In the genomic region with DNA sequence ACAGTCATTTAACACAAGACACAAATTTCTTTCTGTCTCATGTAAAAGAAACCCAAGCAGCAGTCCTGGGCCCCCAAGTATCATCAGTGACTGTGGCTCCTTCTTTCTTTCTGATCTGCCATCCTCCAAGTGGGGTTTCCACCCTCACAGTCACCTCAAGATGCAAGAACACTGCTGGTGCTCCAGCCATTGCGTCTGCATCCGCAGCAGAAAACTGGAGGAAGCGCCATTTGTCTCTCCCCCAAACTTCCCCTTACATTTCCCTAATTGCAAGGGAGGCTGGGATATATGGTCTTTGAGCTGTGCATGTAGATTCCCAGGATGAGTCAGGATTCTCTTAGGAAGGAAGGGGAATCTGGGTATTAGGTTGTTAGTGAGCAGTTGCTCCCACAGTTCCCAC, we compare ENCODE assay signal across 27 cellular contexts.
DNase-seq lines count a peak whose midpoint lies in the region; ATAC-seq, FAIRE-seq and TF ChIP-seq lines count a peak whose summit lies in the region.
"Had no signal": no experiment of that assay in that cellular context is flagged by ENCODE, and none has a peak within 500 bp of the region (broad histone marks: within the 10 kb centered on the region; RNA-seq: fewer than 3 reads in every experiment).

No MANE protein-coding gene starts in this region.

- no peak overlapping the region for H3K9ac ChIP-seq in H1 (replicated peaks in 1 of 4; ENCODE audit: extremely low read depth in 1 of 4, low read depth in 3 of 4, low read length in 3 of 4)
- H3K9ac ChIP-seq: GM23248 had no signal

- H4K8ac ChIP-seq in H1 (ENCODE audit: extremely low read depth, insufficient read depth, low read length): no peak overlapping the region

- no peak overlapping the region for H2BK20ac ChIP-seq in H1 (ENCODE audit: low read length)

- H3K23ac ChIP-seq in H1 (ENCODE audit: insufficient read length): no peak overlapping the region

- no peak overlapping the region for H3K4me3 Mint-ChIP-seq in activated CD8-positive, alpha-beta T cell treated with anti-CD3 and anti-CD28 coated beads, Interleukin-2, amount 10 ng/mL, durations not matched to agents 7 days and 5 days
- H3K4me3 Mint-ChIP-seq in activated CD8-positive, alpha-beta T cell treated with anti-CD3 and anti-CD28 coated beads for 36 hours: no peak overlapping the region
- no peak overlapping the region for H3K4me3 Mint-ChIP-seq in CD8-positive, alpha-beta T cell
- H3K4me3 Mint-ChIP-seq in naive thymus-derived CD4-positive, alpha-beta T cell: no peak overlapping the region
- H3K4me3 Mint-ChIP-seq: B cell, H9 had no signal

- intact Hi-C loops in activated CD8-positive, alpha-beta T cell treated with anti-CD3 and anti-CD28 coated beads for 36 hours (cut with micrococcal nuclease): no loop called here
- intact Hi-C loops in CD8-positive, alpha-beta T cell (cut with DNase I, micrococcal nuclease): no loop called here
- intact Hi-C loops in naive thymus-derived CD4-positive, alpha-beta T cell (cut with micrococcal nuclease): no loop called here

- H3K56ac ChIP-seq in H1 (replicated peaks; ENCODE audit: insufficient read length, low read depth, low read length): no peak overlapping the region

- H2BK120ac ChIP-seq in H1 (replicated peaks; ENCODE audit: low read depth, low read length): no peak overlapping the region

- TF ChIP-seq RAD21 in H1 (IDR thresholded peaks at IDR 0.05 in 1 of 2, conservative IDR thresholded peaks at IDR 0.05 in 1 of 2; ENCODE audit: low read depth in 2 of 2, low read length in 2 of 2): no peak

- H3K9me3 ChIP-seq in CD8-positive, alpha-beta T cell (ENCODE audit: low read length): no peaks in the 10 kb centered on the region
- H3K9me3 ChIP-seq in H1 (ENCODE audit: insufficient read depth in 2 of 2, low read depth in 1 of 2, low read length in 1 of 2): no peaks in the 10 kb centered on the region
- H3K9me3 ChIP-seq in naive thymus-derived CD4-positive, alpha-beta T cell (ENCODE audit: control insufficient read depth in 2 of 3, low read length in 3 of 3): peaks cover 0 to 11% (median 0%) of the 10 kb centered on the region in 3 experiments

- DNase-seq in activated CD8-positive, alpha-beta T cell treated with anti-CD3 and anti-CD28 coated beads, Interleukin-2, amount 10 ng/mL, durations not matched to agents 7 days and 5 days: no peak
- no peak for DNase-seq in activated CD8-positive, alpha-beta T cell treated with anti-CD3 and anti-CD28 coated beads for 36 hours
- no peak for DNase-seq in CD8-positive, alpha-beta T cell
- DNase-seq in H1 (ENCODE audit: low read depth in 1 of 2, low spot score in 2 of 2): no peak
- DNase-seq in naive thymus-derived CD4-positive, alpha-beta T cell: no peak
- DNase-seq in stimulated activated CD4-positive, alpha-beta T cell treated with anti-CD3 and anti-CD28 coated beads, Interleukin-2, amount 100 ng/mL, for 48 hours: no peak
- DNase-seq: GM23248, H9, KBM-7, MV-4-11, NCI-H1105, NCI-H1436 treated with DMSO at 0.1 percent for 48 hours, NCI-H1930, NCI-H446, NCI-H524 treated with DMSO at 0.1 percent for 48 hours, NCI-H774, PC-9 had no signal

- H3K4me3 ChIP-seq in CD8-positive, alpha-beta T cell (ENCODE audit: low read depth, low read length): no peak overlapping the region
- no peak overlapping the region for H3K4me3 ChIP-seq in H1 (ENCODE audit: extremely low read depth in 1 of 4, insufficient read depth in 2 of 4, low read depth in 3 of 4, low read length in 4 of 4)
- H3K4me3 ChIP-seq in naive thymus-derived CD4-positive, alpha-beta T cell (ENCODE audit: low read length): no peak overlapping the region
- H3K4me3 ChIP-seq: GM23248, PC-9, SJCRH30 had no signal

- peaks cover 68% of the 10 kb centered on the region for H3K36me3 Mint-ChIP-seq in activated CD8-positive, alpha-beta T cell treated with anti-CD3 and anti-CD28 coated beads, Interleukin-2, amount 10 ng/mL, durations not matched to agents 7 days and 5 days (ENCODE audit: low read depth)
- peaks cover 45% of the 10 kb centered on the region for H3K36me3 Mint-ChIP-seq in activated CD8-positive, alpha-beta T cell treated with anti-CD3 and anti-CD28 coated beads for 36 hours (ENCODE audit: low read depth)
- H3K36me3 Mint-ChIP-seq in CD8-positive, alpha-beta T cell: peaks cover 57% of the 10 kb centered on the region
- peaks cover 15 to 58% (median 38%) of the 10 kb centered on the region in 5 donors for H3K36me3 Mint-ChIP-seq in naive thymus-derived CD4-positive, alpha-beta T cell

- FAIRE-seq in H1 (lab: Jason Lieb, UNC): no peak
- FAIRE-seq: GM18507 had no signal

- peaks cover 27% of the 10 kb centered on the region for H3K36me3 ChIP-seq in CD8-positive, alpha-beta T cell (ENCODE audit: insufficient read depth, low read length)
- no peaks in the 10 kb centered on the region for H3K36me3 ChIP-seq in H1 (ENCODE audit: control insufficient read depth in 2 of 4, insufficient read depth in 4 of 4, low read length in 3 of 4)
- peaks cover 0 to 72% (median 15%) of the 10 kb centered on the region in 3 experiments for H3K36me3 ChIP-seq in naive thymus-derived CD4-positive, alpha-beta T cell (ENCODE audit: control insufficient read depth in 2 of 3, insufficient read depth in 3 of 3, low read length in 3 of 3)
- H3K36me3 ChIP-seq: SJCRH30 had no signal

- H2BK12ac ChIP-seq in H1 (ENCODE audit: low read depth, low read length): no peak overlapping the region

- no peak for TF ChIP-seq EP300 in H1 (IDR thresholded peaks at IDR 0.05; ENCODE audit: borderline replicate concordance in 1 of 2, low read depth in 2 of 2, low read length in 2 of 2)

- H3K79me1 ChIP-seq in H1 (ENCODE audit: low read depth, low read length): no peaks in the 10 kb centered on the region; the same call in 1 of the 2 replicates

- no peak overlapping the region for H2BK5ac ChIP-seq in H1 (ENCODE audit: low read depth, low read length)

- WGBS in H1 (ENCODE audit: extremely low coverage in 1 of 2, insufficient coverage in 1 of 2, insufficient read length in 1 of 2, insufficient replicate concordance in 2 of 2, low coverage in 1 of 2, low lambda C conversion rate in 2 of 2, missing lambda C conversion rate in 1 of 2), 2 experiments: 92% methylated on average over 3 of the region's 3 CpGs; no CpG with 5 or more reads in 1 of the 2 experiments

- H3K27me3 ChIP-seq in CD8-positive, alpha-beta T cell (ENCODE audit: insufficient read depth, low read length): no peaks in the 10 kb centered on the region
- no peaks in the 10 kb centered on the region for H3K27me3 ChIP-seq in H1 (replicated peaks in 1 of 4; ENCODE audit: control insufficient read depth in 3 of 4, extremely low read depth in 1 of 4, insufficient read depth in 3 of 4, low read length in 3 of 4)
- no peaks in the 10 kb centered on the region for H3K27me3 ChIP-seq in naive thymus-derived CD4-positive, alpha-beta T cell (ENCODE audit: control insufficient read depth in 2 of 2, insufficient read depth in 2 of 2, low read length in 2 of 2)
- H3K27me3 ChIP-seq: SJCRH30 had no signal

- no peak overlapping the region for H2BK15ac ChIP-seq in H1 (ENCODE audit: low read length)

- H4K91ac ChIP-seq in H1 (replicated peaks; ENCODE audit: insufficient read length, low read length): no peak overlapping the region

- ATAC-seq in activated CD8-positive, alpha-beta T cell treated with anti-CD3 and anti-CD28 coated beads, Interleukin-2, amount 10 ng/mL, durations not matched to agents 7 days and 5 days: no peak
- no peak for ATAC-seq in activated CD8-positive, alpha-beta T cell treated with anti-CD3 and anti-CD28 coated beads for 36 hours
- no peak for ATAC-seq in CD8-positive, alpha-beta T cell
- no peak for ATAC-seq in naive thymus-derived CD4-positive, alpha-beta T cell
- ATAC-seq in HG03432 (IDR thresholded peaks at IDR 0.05; ENCODE audit: unreplicated experiment): no peak
- ATAC-seq: Right ventricle myocardium inferior, SK-N-SH treated with all-trans-retinoic acid at 6 μM for 48 hours had no signal

- peak overlapping the region; percentile 45 for H3K27ac Mint-ChIP-seq in activated CD8-positive, alpha-beta T cell treated with anti-CD3 and anti-CD28 coated beads, Interleukin-2, amount 10 ng/mL, durations not matched to agents 7 days and 5 days
- no peak overlapping the region for H3K27ac Mint-ChIP-seq in activated CD8-positive, alpha-beta T cell treated with anti-CD3 and anti-CD28 coated beads for 36 hours
- peak overlapping the region; percentile 45 for H3K27ac Mint-ChIP-seq in CD8-positive, alpha-beta T cell
- peak overlapping the region in 4 of 9 donors; percentile 9 to 79 (median 36) for H3K27ac Mint-ChIP-seq in naive thymus-derived CD4-positive, alpha-beta T cell
- H3K27ac Mint-ChIP-seq: B cell had no signal

- H3K4ac ChIP-seq in H1 (replicated peaks; ENCODE audit: insufficient read length, low read depth, low read length): no peak overlapping the region

- CTCF ChIA-PET in activated CD8-positive, alpha-beta T cell treated with anti-CD3 and anti-CD28 coated beads, Interleukin-2, amount 10 ng/mL, durations not matched to agents 7 days and 5 days (lab: Charles Lee): no interaction called here
- CTCF ChIA-PET in activated CD8-positive, alpha-beta T cell treated with anti-CD3 and anti-CD28 coated beads for 36 hours (lab: Charles Lee): no interaction called here
- CTCF ChIA-PET in CD8-positive, alpha-beta T cell (lab: Charles Lee): interaction anchor here (0.9 to 1.3 kb wide), 2 partner anchors 17 to 40 kb away, joined by 4 read pairs; no protein-coding TSS in a partner anchor
- CTCF ChIA-PET in H1 (lab: Charles Lee; ENCODE audit: partially characterized antibody): interaction anchor here (1.1 to 5.4 kb wide), 5 partner anchors 17 to 185 kb away, joined by 3 to 29 read pairs (median 4); no protein-coding TSS in a partner anchor
- CTCF ChIA-PET in naive thymus-derived CD4-positive, alpha-beta T cell (lab: Charles Lee): no interaction called here

- no peak for TF ChIP-seq CTCF in activated CD8-positive, alpha-beta T cell treated with anti-CD3 and anti-CD28 coated beads for 36 hours (IDR thresholded peaks at IDR 0.05)
- TF ChIP-seq CTCF in CD8-positive, alpha-beta T cell (IDR thresholded peaks at IDR 0.05): no peak
- TF ChIP-seq CTCF in VCaP (conservative IDR thresholded peaks at IDR 0.05): no peak
- TF ChIP-seq CTCF in H1 (IDR thresholded peaks at IDR 0.05; ENCODE audit: control extremely low read depth in 1 of 3, insufficient read depth in 1 of 3, low read depth in 1 of 3, low read length in 3 of 3): no peak

- no peaks in the 10 kb centered on the region for H3K27me3 Mint-ChIP-seq in activated CD8-positive, alpha-beta T cell treated with anti-CD3 and anti-CD28 coated beads, Interleukin-2, amount 10 ng/mL, durations not matched to agents 7 days and 5 days (ENCODE audit: low read depth)
- H3K27me3 Mint-ChIP-seq in activated CD8-positive, alpha-beta T cell treated with anti-CD3 and anti-CD28 coated beads for 36 hours: no peaks in the 10 kb centered on the region
- H3K27me3 Mint-ChIP-seq in CD8-positive, alpha-beta T cell (ENCODE audit: low read depth): no peaks in the 10 kb centered on the region
- H3K27me3 Mint-ChIP-seq in naive thymus-derived CD4-positive, alpha-beta T cell: no peaks in the 10 kb centered on the region
- H3K27me3 Mint-ChIP-seq: B cell had no signal

- H2AK5ac ChIP-seq in H1 (ENCODE audit: low read depth, low read length): no peak overlapping the region

- H3K14ac ChIP-seq in H1 (ENCODE audit: insufficient read length): no peak overlapping the region

- no peak overlapping the region for H4K5ac ChIP-seq in H1 (ENCODE audit: insufficient read length, low read depth, low read length)

- no peaks in the 10 kb centered on the region for H3K79me2 ChIP-seq in H1 (ENCODE audit: control insufficient read depth in 1 of 2, insufficient read depth in 2 of 2, low read length in 2 of 2)

- peaks cover 34% of the 10 kb centered on the region for H3K4me1 Mint-ChIP-seq in activated CD8-positive, alpha-beta T cell treated with anti-CD3 and anti-CD28 coated beads, Interleukin-2, amount 10 ng/mL, durations not matched to agents 7 days and 5 days (ENCODE audit: low read depth)
- peaks cover 16% of the 10 kb centered on the region for H3K4me1 Mint-ChIP-seq in activated CD8-positive, alpha-beta T cell treated with anti-CD3 and anti-CD28 coated beads for 36 hours (ENCODE audit: low read depth)
- peaks cover 14% of the 10 kb centered on the region for H3K4me1 Mint-ChIP-seq in CD8-positive, alpha-beta T cell (ENCODE audit: low read depth)
- peaks cover 0 to 39% (median 2%) of the 10 kb centered on the region in 7 donors for H3K4me1 Mint-ChIP-seq in naive thymus-derived CD4-positive, alpha-beta T cell
- H3K4me1 Mint-ChIP-seq: H9 had no signal

- H4K20me1 ChIP-seq in H1 (replicated peaks in 1 of 2; ENCODE audit: control insufficient read depth in 1 of 2, insufficient read depth in 2 of 2, low read length in 2 of 2): no peaks in the 10 kb centered on the region

- H3K4me2 ChIP-seq in H1 (ENCODE audit: insufficient read depth in 1 of 2, low read depth in 2 of 2, low read length in 2 of 2): no peak overlapping the region
- H3K4me2 ChIP-seq: PC-9 had no signal

- H3K4me1 ChIP-seq in CD8-positive, alpha-beta T cell (ENCODE audit: insufficient read depth, low read length): peaks cover 18% of the 10 kb centered on the region
- no peaks in the 10 kb centered on the region for H3K4me1 ChIP-seq in H1 (replicated peaks in 1 of 4; ENCODE audit: control insufficient read depth in 3 of 4, insufficient read depth in 4 of 4, low read length in 3 of 4)
- H3K4me1 ChIP-seq in naive thymus-derived CD4-positive, alpha-beta T cell (ENCODE audit: control insufficient read depth in 2 of 2, insufficient read depth in 2 of 2, low read length in 2 of 2): peaks cover 0 to 19% of the 10 kb centered on the region in 2 donors

- no peak overlapping the region for H3K18ac ChIP-seq in H1 (ENCODE audit: extremely low read depth, low read length)

- no peaks in the 10 kb centered on the region for H3K23me2 ChIP-seq in H1 (ENCODE audit: low read depth, low read length)

- no peak overlapping the region for H2AFZ ChIP-seq in H1 (ENCODE audit: low read length)
- H2AFZ ChIP-seq: GM23248, PC-9 had no signal

- TF ChIP-seq POLR2A in H1 (IDR thresholded peaks at IDR 0.05; ENCODE audit: control extremely low read depth in 1 of 2, low read depth in 2 of 2, low read length in 2 of 2): no peak

- no peaks in the 10 kb centered on the region for H3K9me3 Mint-ChIP-seq in activated CD8-positive, alpha-beta T cell treated with anti-CD3 and anti-CD28 coated beads, Interleukin-2, amount 10 ng/mL, durations not matched to agents 7 days and 5 days (ENCODE audit: insufficient read depth)
- H3K9me3 Mint-ChIP-seq in activated CD8-positive, alpha-beta T cell treated with anti-CD3 and anti-CD28 coated beads for 36 hours: peaks cover 1% of the 10 kb centered on the region
- H3K9me3 Mint-ChIP-seq in CD8-positive, alpha-beta T cell: no peaks in the 10 kb centered on the region
- H3K9me3 Mint-ChIP-seq in naive thymus-derived CD4-positive, alpha-beta T cell: peaks cover 0 to 8% (median 0%) of the 10 kb centered on the region in 11 donors

- POLR2A ChIA-PET in activated CD8-positive, alpha-beta T cell treated with anti-CD3 and anti-CD28 coated beads, Interleukin-2, amount 10 ng/mL, durations not matched to agents 7 days and 5 days (lab: Charles Lee): interaction anchor here (2.3 kb wide), 1 partner anchor 11 kb away, joined by 10 read pairs; no protein-coding TSS in a partner anchor
- POLR2A ChIA-PET in activated CD8-positive, alpha-beta T cell treated with anti-CD3 and anti-CD28 coated beads for 36 hours (lab: Charles Lee): interaction anchor here (1.3 kb wide), 1 partner anchor 11 kb away, joined by 5 read pairs; no protein-coding TSS in a partner anchor
- POLR2A ChIA-PET in CD8-positive, alpha-beta T cell (lab: Charles Lee): interaction anchor here (0.8 kb wide), 1 partner anchor 95 kb away, joined by 5 read pairs; no protein-coding TSS in a partner anchor
- POLR2A ChIA-PET in H1 (lab: Charles Lee; ENCODE audit: partially characterized antibody): interaction anchor here (0.9 kb wide), 1 partner anchor 33 kb away, joined by 3 read pairs; no protein-coding TSS in a partner anchor
- POLR2A ChIA-PET in naive thymus-derived CD4-positive, alpha-beta T cell (lab: Charles Lee): no interaction called here

- H3K27ac ChIP-seq in CD8-positive, alpha-beta T cell (ENCODE audit: low read depth, low read length): no peak overlapping the region
- H3K27ac ChIP-seq in VCaP (peak overlapping the region; percentile 78), H1 (ENCODE audit: low read depth, low read length) (no peak overlapping the region)
- no peak overlapping the region for H3K27ac ChIP-seq in naive thymus-derived CD4-positive, alpha-beta T cell (ENCODE audit: low read depth, low read length)
- H3K27ac ChIP-seq: 22Rv1, C4-2B, GM23248, HL-60, PC-9, SJCRH30 had no signal

Comparison
In these comparisons a context has a peak if more than half of its experiments do, and no peak if none do; other contexts are left out.
1. CTCF ChIA-PET loops: an anchor here in CD8-positive, alpha-beta T cell (0.9 to 1.3 kb wide) and H1 (1.1 to 5.4 kb wide); none called in activated CD8-positive, alpha-beta T cell treated with anti-CD3 and anti-CD28 coated beads, Interleukin-2, amount 10 ng/mL, durations not matched to agents 7 days and 5 days, activated CD8-positive, alpha-beta T cell treated with anti-CD3 and anti-CD28 coated beads for 36 hours and naive thymus-derived CD4-positive, alpha-beta T cell.